15 cellular contexts compared by ENCODE assay signal in genomic region chr2:136527560-136527959, GRCh38.
A peak's percentile ranks its signal among the peaks of the same experiment; 100 is the strongest.
DNase-seq lines count a peak whose midpoint lies in the region; ATAC-seq, FAIRE-seq and TF ChIP-seq lines count a peak whose summit lies in the region.
"Had no signal": no experiment of that assay in that cellular context is flagged by ENCODE, and none has a peak within 500 bp of the region (broad histone marks: within the 10 kb centered on the region; RNA-seq: fewer than 3 reads in every experiment).

No MANE protein-coding gene starts in this region.

- H3K27me3 ChIP-seq in cardiac muscle cell (no peaks in the 10 kb centered on the region), heart left ventricle (no peaks in the 10 kb centered on the region), fibroblast of lung (ENCODE audit: control insufficient read depth, insufficient read depth, low read length) (no peaks in the 10 kb centered on the region)

- H3K9me3 ChIP-seq in cardiac muscle cell (ENCODE audit: low read depth) (no peaks in the 10 kb centered on the region), heart left ventricle (no peaks in the 10 kb centered on the region), fibroblast of lung (ENCODE audit: control insufficient read depth, insufficient read depth, low read depth, low read length) (no peaks in the 10 kb centered on the region)

- no peaks in the 10 kb centered on the region for H3K79me2 ChIP-seq in fibroblast of lung (ENCODE audit: control insufficient read depth, insufficient read depth, low read length)

- 2 to 8% (median 6%) methylated on average over 2 of the region's 2 CpGs for WGBS in heart left ventricle, 4 donors

- H3K4me3 ChIP-seq in cardiac muscle cell, result no peak overlapping the region
- H3K4me3 ChIP-seq in heart left ventricle, result no peak overlapping the region
- H3K4me3 ChIP-seq in fibroblast of lung (replicated peaks in 1 of 4; ENCODE audit: control extremely low read depth in 1 of 4, insufficient read depth in 1 of 4, low read depth in 3 of 4, low read length in 4 of 4), result no peak overlapping the region
- H3K4me3 ChIP-seq: skin epidermis had no signal

- no peak overlapping the region for H2AFZ ChIP-seq in fibroblast of lung (ENCODE audit: low read length)

- FAIRE-seq in urothelium cell line (lab: Jason Lieb, UNC), result no peak
- FAIRE-seq: frontal cortex, GM12892 had no signal

- H4K20me1 ChIP-seq in fibroblast of lung (ENCODE audit: control insufficient read depth, extremely low read depth, insufficient read depth, low read length), result no peaks in the 10 kb centered on the region

- H3K4me2 ChIP-seq in fibroblast of lung (ENCODE audit: extremely low read depth, insufficient read depth, low read length), result no peak overlapping the region

- no peak for TF ChIP-seq POLR2A in heart left ventricle (IDR thresholded peaks at IDR 0.05)

- intact Hi-C loops in heart left ventricle (cut with DNase I) (no loop called here), Right ventricle myocardium inferior (cut with DNase I) (no loop called here)

- TF ChIP-seq CTCF in cardiac muscle cell (IDR thresholded peaks at IDR 0.05; ENCODE audit: low read depth, low read length) (no peak), heart left ventricle (IDR thresholded peaks at IDR 0.05) (no peak), fibroblast of lung (conservative IDR thresholded peaks at IDR 0.05 in 1 of 2, IDR thresholded peaks at IDR 0.05 in 1 of 2; ENCODE audit: low read depth in 1 of 2, low read length in 2 of 2) (no peak)

- H3K36me3 ChIP-seq in cardiac muscle cell (no peaks in the 10 kb centered on the region), heart left ventricle (no peaks in the 10 kb centered on the region), fibroblast of lung (ENCODE audit: control insufficient read depth, insufficient read depth, low read length) (no peaks in the 10 kb centered on the region)

- ATAC-seq in heart left ventricle (no peak), Right ventricle myocardium inferior (no peak)
- ATAC-seq: Panc1 had no signal

- DNase-seq in cardiac muscle cell (ENCODE audit: low read depth in 1 of 2, low spot score in 1 of 2), result peak; percentile 2 to 87
- DNase-seq in heart left ventricle, result no peak
- DNase-seq in RKO (ENCODE audit: low spot score), result peak; percentile 44
- peak; percentile 1 to 3 for DNase-seq in fibroblast of lung (ENCODE audit: low read depth in 2 of 2)
- DNase-seq in urothelium cell line (ENCODE audit: low spot score), result peak; percentile 27
- no peak for DNase-seq in activated CD4-positive, CD25-positive, alpha-beta regulatory T cell (lab: John Stamatoyannopoulos, UW)
- no peak for DNase-seq in NCI-H510A (lab: John Stamatoyannopoulos, UW)
- DNase-seq in Right ventricle myocardium inferior (ENCODE audit: missing footprints), result no peak
- DNase-seq: activated CD4-positive, alpha-beta T cell treated with anti-CD3 and anti-CD28 coated beads, Interleukin-2, amount 50 U/mL, for 48 hours; anterior cingulate cortex; NCI-H1436 had no signal

- no peak overlapping the region for H3K9ac ChIP-seq in fibroblast of lung (ENCODE audit: insufficient read depth, low read length)

- H3K27ac ChIP-seq in cardiac muscle cell (no peak overlapping the region), heart left ventricle (no peak overlapping the region), fibroblast of lung (ENCODE audit: insufficient read depth, low read length) (no peak overlapping the region)
- H3K27ac ChIP-seq: skin epidermis had no signal

- H3K4me1 ChIP-seq in cardiac muscle cell (ENCODE audit: low read depth) (no peaks in the 10 kb centered on the region), heart left ventricle (no peaks in the 10 kb centered on the region), fibroblast of lung (ENCODE audit: control insufficient read depth, extremely low read depth, insufficient read depth, low read length) (no peaks in the 10 kb centered on the region)

Comparison
In these comparisons a context has a peak if more than half of its experiments do, and no peak if none do; other contexts are left out.
1. DNase-seq: peak in cardiac muscle cell (2 of 2), RKO (single experiment), fibroblast of lung (2 of 2) and urothelium cell line (single experiment); none in heart left ventricle (0 of 5), activated CD4-positive, CD25-positive, alpha-beta regulatory T cell (0 of 4), NCI-H510A (single experiment) and Right ventricle myocardium inferior (single experiment).